Comparison of ENCODE assay signal across 24 cellular contexts in genomic region chr15:88303455-88303854, GRCh38. TPM values are rescaled to one million over a fixed set of nuclear protein-coding genes. Genes with fewer than 3 reads are reported as not detected.
"Had no signal": no experiment of that assay in that cellular context is flagged by ENCODE, and none has a peak within 500 bp of the region (broad histone marks: within the 10 kb centered on the region; RNA-seq: fewer than 3 reads in every experiment).

No MANE protein-coding gene starts in this region.

- ATAC-seq: activated CD4-positive, CD25-positive, alpha-beta regulatory T cell treated with anti-CD3 and anti-CD28 coated beads, Interleukin-2, amount 50 U/mL, for 24 hours; activated CD8-positive, alpha-beta memory T cell treated with anti-CD3 and anti-CD28 coated beads, Interleukin-2, amount 10 ng/mL, durations not matched to agents 7 days and 5 days; Panc1 had no signal

- H3K4me3 ChIP-seq: breast epithelium had no signal

- H3K4me1 ChIP-seq: breast epithelium had no signal

- H3K27ac ChIP-seq: breast epithelium had no signal

- DNase-seq: activated CD4-positive, alpha-beta T cell treated with anti-CD3 and anti-CD28 coated beads, Interleukin-2, amount 10 ng/mL, durations not matched to agents 24 days and 14 days; activated CD4-positive, alpha-beta T cell treated with anti-CD3 and anti-CD28 coated beads, Interleukin-2, amount 50 U/mL, for 48 hours; activated CD8-positive, alpha-beta memory T cell treated with anti-CD3 and anti-CD28 coated beads, Interleukin-2, amount 10 ng/mL, durations not matched to agents 7 days and 5 days; activated effector memory CD4-positive, alpha-beta T cell treated with Interleukin-2 at 50 U/mL for 16 hours; activated naive CD4-positive, alpha-beta T cell; activated T-cell treated with anti-CD3 and anti-CD28 coated beads, Interleukin-2, amount 50 U/mL, for 24 hours; aorta; central memory CD4-positive, alpha-beta T cell; Kasumi-1; KBM-7; NCI-H1048; NCI-H146; NCI-H187 treated with DMSO at 0.1 percent for 48 hours; NCI-H2081 treated with DMSO at 0.1 percent for 48 hours; NCI-H2171; NCI-H226; NCI-H510A; NCI-H526 treated with DMSO at 0.1 percent for 48 hours; NCI-H82; SHP77 treated with DMSO at 0.1 percent for 48 hours had no signal

- H3K9me3 ChIP-seq: breast epithelium had no signal

- H3K36me3 ChIP-seq: breast epithelium had no signal

RNA-seq across cellular contexts. Expression of gene NTRK3, which starts 46.9 kb away (rescaled TPM):
- total RNA-seq: activated CD8-positive, alpha-beta memory T cell treated with anti-CD3 and anti-CD28 coated beads, Interleukin-2, amount 10 ng/mL, durations not matched to agents 7 days and 5 days; SK-MEL-5 had no signal
